In genomic region chr5:172417983-172418630, GRCh38 we compare ENCODE assay signal across 8 cellular contexts. TPM values are rescaled to one million over a fixed set of nuclear protein-coding genes. Genes with fewer than 3 reads are reported as not detected.
DNase-seq lines count a peak whose midpoint lies in the region; ATAC-seq and TF ChIP-seq lines count a peak whose summit lies in the region.

No MANE protein-coding gene starts in this region.

- peaks cover 17% of the 10 kb centered on the region for H3K36me3 Mint-ChIP-seq in chondrocyte (ENCODE audit: low read depth)

- H3K27me3 Mint-ChIP-seq in chondrocyte (ENCODE audit: low read depth): no peaks in the 10 kb centered on the region

- intact Hi-C loops in right lobe of liver (cut with DNase I): no loop called here

- H3K27ac ChIP-seq in right lobe of liver (peak overlapping the region; percentile 72 to 93 (median 89)), temporal lobe (ENCODE audit: low read depth, low read length) (peak overlapping the region; percentile 86)

- ATAC-seq in right lobe of liver (peak; percentile 59 to 77 (median 70)), GM18519 (IDR thresholded peaks at IDR 0.05; ENCODE audit: low FRiP score, unreplicated experiment) (no peak), GM18867 (IDR thresholded peaks at IDR 0.05; ENCODE audit: unreplicated experiment) (no peak)

- no peaks in the 10 kb centered on the region for H3K9me3 ChIP-seq in MG63
- H3K9me3 ChIP-seq in right lobe of liver: no peaks in the 10 kb centered on the region

- no peak for TF ChIP-seq POLR2A in right lobe of liver (IDR thresholded peaks at IDR 0.05)

- peaks cover 62% of the 10 kb centered on the region for H3K4me1 Mint-ChIP-seq in chondrocyte (ENCODE audit: low read depth)

- DNase-seq in MG63 (peak; percentile 98), chondrocyte (ENCODE audit: low spot score) (no peak), right lobe of liver (peak; percentile 85 to 94 (median 93)), NOMO-1 (lab: John Stamatoyannopoulos, UW; ENCODE audit: unreplicated experiment in 2 of 2) (no peak)
- DNase-seq in stimulated activated CD4-positive, alpha-beta T cell treated with anti-CD3 and anti-CD28 coated beads, Interleukin-2, amount 100 ng/mL, for 24 hours: no peak

- no peaks in the 10 kb centered on the region for H3K9me3 Mint-ChIP-seq in chondrocyte (ENCODE audit: low read depth)

- H3K4me3 Mint-ChIP-seq in chondrocyte (ENCODE audit: unreplicated experiment): peak overlapping the region; percentile 28

- no peaks in the 10 kb centered on the region for H3K27me3 ChIP-seq in MG63
- no peaks in the 10 kb centered on the region for H3K27me3 ChIP-seq in right lobe of liver

- no peak for TF ChIP-seq CTCF in chondrocyte (IDR thresholded peaks at IDR 0.05)
- no peak for TF ChIP-seq CTCF in right lobe of liver (IDR thresholded peaks at IDR 0.05)

- H3K27ac Mint-ChIP-seq in chondrocyte (ENCODE audit: unreplicated experiment): peak overlapping the region; percentile 81

- H3K36me3 ChIP-seq in MG63: peaks cover 17% of the 10 kb centered on the region
- no peaks in the 10 kb centered on the region for H3K36me3 ChIP-seq in right lobe of liver

- H3K4me1 ChIP-seq in right lobe of liver: peaks cover 0 to 65% (median 27%) of the 10 kb centered on the region in 4 donors

- 59% methylated on average over 4 of the region's 10 CpGs for WGBS in right lobe of liver (ENCODE audit: insufficient coverage, low coverage, low lambda C conversion rate, missing lambda C conversion rate)

- H3K4me3 ChIP-seq in MG63 (no peak overlapping the region), right lobe of liver (no peak overlapping the region)

RNA-seq across cellular contexts. Expression of gene SH3PXD2B, which starts 36.2 kb away (rescaled TPM):
- 4.4 and 15.2 TPM in 2 replicates for total RNA-seq in MG63 (2014; rRNA removed; shearing (Covaris generic); ENCODE audit: low replicate concordance)
- total RNA-seq in chondrocyte (48.9 to 81.1 TPM (median 75.7 TPM) in 3 replicates), right lobe of liver (1 to 10 TPM; 2.5 to 6.8 (median 5.2) TPM), temporal lobe (13.8 TPM)

Comparison
In these comparisons a context has a peak if more than half of its experiments do, and no peak if none do; other contexts are left out.
1. DNase-seq: peak in MG63 (single experiment) and right lobe of liver (3 of 3); none in chondrocyte (single experiment), stimulated activated CD4-positive, alpha-beta T cell treated with anti-CD3 and anti-CD28 coated beads, Interleukin-2, amount 100 ng/mL, for 24 hours (0 of 2) and NOMO-1 (0 of 2).
2. ATAC-seq: peak in right lobe of liver (4 of 4); none in GM18519 (single experiment) and GM18867 (single experiment).